In the genomic region with DNA sequence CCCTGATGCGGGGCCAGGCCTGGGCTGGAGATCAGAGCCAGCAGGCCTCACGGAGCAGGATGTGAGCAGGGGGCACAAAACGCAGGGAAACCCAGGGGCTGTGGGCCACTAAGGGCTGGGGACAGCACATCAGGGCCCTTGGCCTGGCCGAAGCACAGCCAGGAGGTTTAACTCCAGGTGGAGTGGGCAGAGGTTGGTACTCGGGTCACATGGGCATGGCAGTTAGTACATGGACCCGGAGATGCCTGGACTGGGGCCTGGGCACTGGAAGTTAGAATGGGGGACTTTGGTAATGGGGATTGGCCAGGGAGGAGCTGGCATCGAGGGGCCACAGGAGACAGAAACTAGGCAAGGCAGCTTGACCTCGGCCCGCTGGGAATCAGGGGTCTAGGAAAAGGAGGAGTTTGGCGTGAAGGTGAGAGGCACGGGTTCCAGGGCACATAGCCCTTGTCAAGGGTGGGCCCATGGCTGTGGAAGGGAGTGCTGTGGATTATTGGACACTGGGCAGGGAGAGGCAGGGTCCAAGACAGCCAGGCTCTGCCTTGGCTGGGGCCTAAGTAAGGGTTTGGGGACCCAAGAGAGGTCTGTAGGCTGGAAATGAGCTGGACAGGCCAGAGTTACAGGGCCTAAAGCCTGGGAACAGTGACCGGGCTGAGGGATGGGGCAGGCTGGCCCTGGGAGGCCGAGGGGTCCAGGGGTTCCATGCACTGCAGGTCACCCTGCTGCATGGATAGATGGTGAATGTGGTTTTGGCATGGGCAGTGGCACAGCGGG, we compare ENCODE assay signal across 13 cellular contexts.
"Had no signal": no experiment of that assay in that cellular context is flagged by ENCODE, and none has a peak within 500 bp of the region (broad histone marks: within the 10 kb centered on the region; RNA-seq: fewer than 3 reads in every experiment).

No MANE protein-coding gene starts in this region.

- H3K36me3 Mint-ChIP-seq: activated naive CD8-positive, alpha-beta T cell had no signal

- H3K9me3 Mint-ChIP-seq: activated CD4-positive, alpha-beta T cell treated with anti-CD3 and anti-CD28 coated beads, Interleukin-2, amount 10 ng/mL, durations not matched to agents 7 days and 5 days; activated T-helper 2 cell treated with anti-CD3 and anti-CD28 coated beads, Interferon-gamma antibody, Interleukin-2, Interleukin-4, amounts not matched to agents 10 μg/mL and 5 μg/mL and 100 μg/mL, durations not matched to agents 14 hours and 24 hours and 36 hours had no signal

- H3K4me3 Mint-ChIP-seq: activated CD4-positive, alpha-beta T cell treated with anti-CD3 and anti-CD28 coated beads, Interleukin-2, amount 10 ng/mL, durations not matched to agents 7 days and 5 days; activated naive CD8-positive, alpha-beta T cell had no signal

- H3K4me3 ChIP-seq: breast epithelium, left ventricle myocardium inferior, testis had no signal

- H3K27ac Mint-ChIP-seq: activated CD4-positive, alpha-beta T cell treated with anti-CD3 and anti-CD28 coated beads, Interleukin-2, amount 10 ng/mL, durations not matched to agents 7 days and 5 days; activated naive CD8-positive, alpha-beta T cell; activated T-helper 2 cell treated with anti-CD3 and anti-CD28 coated beads, Interferon-gamma antibody, Interleukin-2, Interleukin-4, amounts not matched to agents 10 μg/mL and 5 μg/mL and 100 μg/mL, durations not matched to agents 14 hours and 24 hours and 36 hours had no signal

- DNase-seq: activated CD4-positive, alpha-beta T cell treated with anti-CD3 and anti-CD28 coated beads, Interleukin-2, amount 10 ng/mL, durations not matched to agents 7 days and 5 days; activated CD4-positive, CD25-positive, alpha-beta regulatory T cell; activated CD8-positive, alpha-beta memory T cell treated with anti-CD3 and anti-CD28 coated beads for 24 hours; activated T-cell treated with anti-CD3 and anti-CD28 coated beads for 4 hours; kidney; left ventricle myocardium inferior; stimulated activated CD4-positive, alpha-beta T cell treated with anti-CD3 and anti-CD28 coated beads, Interleukin-2, amount 100 ng/mL, for 48 hours; stimulated activated naive CD4-positive, alpha-beta T cell treated with Interleukin-2 at 50 U/mL for 16 hours; testis had no signal

- H3K4me1 ChIP-seq: breast epithelium had no signal

- ATAC-seq: SK-N-SH treated with all-trans-retinoic acid at 6 μM for 48 hours had no signal

- H3K9me3 ChIP-seq: breast epithelium, left ventricle myocardium inferior, testis had no signal

- H3K27me3 ChIP-seq: breast epithelium, testis had no signal

- H3K36me3 ChIP-seq: breast epithelium, left ventricle myocardium inferior had no signal

- H3K27ac ChIP-seq: breast epithelium, testis had no signal

- H3K27me3 Mint-ChIP-seq: activated CD4-positive, alpha-beta T cell treated with anti-CD3 and anti-CD28 coated beads, Interleukin-2, amount 10 ng/mL, durations not matched to agents 7 days and 5 days; activated naive CD8-positive, alpha-beta T cell had no signal
